ENCODE assay signal across 1 cellular context in genomic region chr4:12499693-12500092, GRCh38.
TF ChIP-seq lines count a peak whose summit lies in the region.

No MANE protein-coding gene starts in this region.

TF ChIP-seq in HepG2, 621 proteins besides CTCF, POLR2A, EP300 and RAD21 (continued from another document and continues in another):
- TF ChIP-seq ARID5B (CRISPR knock-in tag; IDR thresholded peaks at IDR 0.05), result peak; percentile 98
- TF ChIP-seq ZFY (CRISPR knock-in tag; IDR thresholded peaks at IDR 0.05), result no peak
- no peak for TF ChIP-seq ZNF564 (CRISPR knock-in tag; IDR thresholded peaks at IDR 0.05)
- peak; percentile 96 for TF ChIP-seq FOXP4 (CRISPR knock-in tag; IDR thresholded peaks at IDR 0.05)
- no peak for TF ChIP-seq RXRA (CRISPR knock-in tag; IDR thresholded peaks at IDR 0.05)
- peak; percentile 30; the same call in 1 of the 2 replicates for TF ChIP-seq SP5 (CRISPR knock-in tag; IDR thresholded peaks at IDR 0.05; ENCODE audit: borderline replicate concordance, low read depth)
- no peak for TF ChIP-seq ZNF687 (CRISPR knock-in tag; IDR thresholded peaks at IDR 0.05)
- no peak for TF ChIP-seq ZSCAN22 (CRISPR knock-in tag; IDR thresholded peaks at IDR 0.05)
- TF ChIP-seq ZNF746 (CRISPR knock-in tag; IDR thresholded peaks at IDR 0.05), result no peak; the same call in 1 of the 2 replicates
- TF ChIP-seq HOXA3 (CRISPR knock-in tag; IDR thresholded peaks at IDR 0.05), result no peak
- TF ChIP-seq MAFF (IDR thresholded peaks at IDR 0.05; ENCODE audit: low read depth, low read length), result peak; percentile 45; the same call in 1 of the 2 replicates
- no peak for TF ChIP-seq MYC (CRISPR knock-in tag; IDR thresholded peaks at IDR 0.05; ENCODE audit: borderline replicate concordance)
- 0 out of 2 replicates have a peak, but pooled peaks have one; percentile 54 for TF ChIP-seq ZBTB34 (CRISPR knock-in tag; IDR thresholded peaks at IDR 0.05)
- no peak for TF ChIP-seq KLF6 (CRISPR knock-in tag; IDR thresholded peaks at IDR 0.05)
- no peak for TF ChIP-seq ZNF776 (CRISPR knock-in tag; IDR thresholded peaks at IDR 0.05)
- TF ChIP-seq HNF4A (CRISPR knock-in tag; IDR thresholded peaks at IDR 0.05), result peak; percentile 97
- TF ChIP-seq THAP7 (CRISPR knock-in tag; IDR thresholded peaks at IDR 0.05), result no peak
- peak; percentile 90 for TF ChIP-seq NFIC (IDR thresholded peaks at IDR 0.05; ENCODE audit: low read length)
- TF ChIP-seq MLLT10 (CRISPR knock-in tag; IDR thresholded peaks at IDR 0.05), result no peak
- no peak for TF ChIP-seq ZNF225 (CRISPR knock-in tag; IDR thresholded peaks at IDR 0.05)
- TF ChIP-seq TRAFD1 (CRISPR knock-in tag; IDR thresholded peaks at IDR 0.05; ENCODE audit: borderline replicate concordance), result no peak
- no peak for TF ChIP-seq ZNF333 (CRISPR knock-in tag; IDR thresholded peaks at IDR 0.05; ENCODE audit: borderline replicate concordance)
- TF ChIP-seq HNF4G (IDR thresholded peaks at IDR 0.05; ENCODE audit: borderline replicate concordance, low read depth, low read length), result peak; percentile 89
- TF ChIP-seq HNF4G (CRISPR knock-in tag; IDR thresholded peaks at IDR 0.05; ENCODE audit: borderline replicate concordance, low read depth), result peak; percentile 81; the same call in 1 of the 2 replicates
- no peak for TF ChIP-seq ZNF280B (CRISPR knock-in tag; IDR thresholded peaks at IDR 0.05; ENCODE audit: borderline replicate concordance)
- peak; percentile 97 for TF ChIP-seq PPARG (CRISPR knock-in tag; conservative IDR thresholded peaks at IDR 0.05)
- TF ChIP-seq MZF1 (CRISPR knock-in tag; IDR thresholded peaks at IDR 0.05; ENCODE audit: borderline replicate concordance), result no peak
- TF ChIP-seq PITX1 (CRISPR knock-in tag; IDR thresholded peaks at IDR 0.05), result peak; percentile 88
- no peak for TF ChIP-seq IKZF1 (IDR thresholded peaks at IDR 0.05)
- TF ChIP-seq ZNF468 (CRISPR knock-in tag; IDR thresholded peaks at IDR 0.05), result no peak
- TF ChIP-seq JUN (CRISPR knock-in tag; IDR thresholded peaks at IDR 0.05), result no peak
- peak; percentile 77; the same call in 1 of the 2 replicates for TF ChIP-seq SIX1 (CRISPR knock-in tag; IDR thresholded peaks at IDR 0.05; ENCODE audit: borderline replicate concordance)
- TF ChIP-seq GABPA (IDR thresholded peaks at IDR 0.05; ENCODE audit: low read depth, low read length), result no peak
- peak; percentile 42; the same call in 1 of the 2 replicates for TF ChIP-seq GABPA (CRISPR knock-in tag; IDR thresholded peaks at IDR 0.05; ENCODE audit: low read depth)
- TF ChIP-seq ZNF7 (CRISPR knock-in tag; IDR thresholded peaks at IDR 0.05), result no peak
- no peak for TF ChIP-seq REXO4 (CRISPR knock-in tag; IDR thresholded peaks at IDR 0.05; ENCODE audit: borderline replicate concordance)
- TF ChIP-seq ZBTB38 (CRISPR knock-in tag; IDR thresholded peaks at IDR 0.05), result no peak
- no peak for TF ChIP-seq LCORL (IDR thresholded peaks at IDR 0.05)
- no peak for TF ChIP-seq LCORL (CRISPR knock-in tag; IDR thresholded peaks at IDR 0.05)
- TF ChIP-seq NFE2 (CRISPR knock-in tag; IDR thresholded peaks at IDR 0.05), result no peak
- TF ChIP-seq ZNF460 (CRISPR knock-in tag; IDR thresholded peaks at IDR 0.05; ENCODE audit: borderline replicate concordance), result no peak; the same call in 1 of the 2 replicates
- no peak for TF ChIP-seq ZNF800 (CRISPR knock-in tag; IDR thresholded peaks at IDR 0.05)
- TF ChIP-seq SETDB1 (CRISPR knock-in tag; IDR thresholded peaks at IDR 0.05; ENCODE audit: borderline replicate concordance), result no peak
- TF ChIP-seq ZNF124 (CRISPR knock-in tag; IDR thresholded peaks at IDR 0.05), result peak; percentile 78
- no peak for TF ChIP-seq ZNF432 (CRISPR knock-in tag; IDR thresholded peaks at IDR 0.05; ENCODE audit: borderline replicate concordance)
- peak; percentile 88; the same call in 1 of the 2 replicates for TF ChIP-seq ZSCAN5A (CRISPR knock-in tag; IDR thresholded peaks at IDR 0.05; ENCODE audit: borderline replicate concordance)
- no peak for TF ChIP-seq MBD4 (IDR thresholded peaks at IDR 0.05; ENCODE audit: borderline replicate concordance, low read length)
